ENCODE assay signal across 18 cellular contexts in genomic region chr15:75598361-75598760, GRCh38. TPM values are rescaled to one million over a fixed set of nuclear protein-coding genes. Genes with fewer than 3 reads are reported as not detected.
DNase-seq lines count a peak whose midpoint lies in the region; ATAC-seq and TF ChIP-seq lines count a peak whose summit lies in the region.
"Had no signal": no experiment of that assay in that cellular context is flagged by ENCODE, and none has a peak within 500 bp of the region (broad histone marks: within the 10 kb centered on the region; RNA-seq: fewer than 3 reads in every experiment).

No MANE protein-coding gene starts in this region.

- in situ Hi-C loops in brain microvascular endothelial cell (cut with HindIII; ENCODE audit: low pct_ligation_motif_present, low sequenced_read_pairs), result no loop called here

- H3K36me3 Mint-ChIP-seq in activated T-cell treated with anti-CD3 and anti-CD28 coated beads, Interleukin-2, amount 50 U/mL, for 72 hours (ENCODE audit: insufficient read depth in 2 of 2), result peaks cover 3 to 14% of the 10 kb centered on the region in 2 donors
- H3K36me3 Mint-ChIP-seq in effector memory CD8-positive, alpha-beta T cell (ENCODE audit: insufficient read depth), result peaks cover 30% of the 10 kb centered on the region

- peak overlapping the region; percentile 93 for H3K27ac Mint-ChIP-seq in activated T-cell treated with anti-CD3 and anti-CD28 coated beads, Interleukin-2, amount 50 U/mL, for 72 hours
- peak overlapping the region; percentile 17 to 61 for H3K27ac Mint-ChIP-seq in effector memory CD8-positive, alpha-beta T cell

- no peak for ATAC-seq in activated T-cell treated with anti-CD3 and anti-CD28 coated beads, Interleukin-2, amount 50 U/mL, for 72 hours (replicated peaks in 1 of 2)
- ATAC-seq in effector memory CD8-positive, alpha-beta T cell (replicated peaks), result no peak
- no peak for ATAC-seq in GM18870 (IDR thresholded peaks at IDR 0.05; ENCODE audit: unreplicated experiment)

- H3K27me3 ChIP-seq in brain microvascular endothelial cell (replicated peaks), result no peaks in the 10 kb centered on the region
- H3K27me3 ChIP-seq: breast epithelium had no signal

- 0 out of 2 replicates have a peak overlapping the region, but pooled peaks have one; percentile 1 for H3K27ac ChIP-seq in VCaP
- H3K27ac ChIP-seq in temporal lobe (ENCODE audit: low read depth, low read length), result peak overlapping the region; percentile 27
- H3K27ac ChIP-seq in brain microvascular endothelial cell, result no peak overlapping the region
- H3K27ac ChIP-seq: epithelial cell of prostate had no signal

- peak overlapping the region in 1 of 2 donors; percentile 9 for H3K4me3 Mint-ChIP-seq in activated T-cell treated with anti-CD3 and anti-CD28 coated beads, Interleukin-2, amount 50 U/mL, for 72 hours
- peak overlapping the region in 1 of 2 donors; percentile 27 for H3K4me3 Mint-ChIP-seq in effector memory CD8-positive, alpha-beta T cell
- H3K4me3 Mint-ChIP-seq: activated T-cell treated with anti-CD3 and anti-CD28 coated beads, Interleukin-2, amount 50 U/mL, for 4 hours had no signal

- DNase-seq in activated T-cell treated with anti-CD3 and anti-CD28 coated beads, Interleukin-2, amount 50 U/mL, for 72 hours, result no peak
- DNase-seq in activated T-cell treated with anti-CD3 and anti-CD28 coated beads for 4 hours, result no peak
- DNase-seq in effector memory CD8-positive, alpha-beta T cell, result no peak
- no peak for DNase-seq in brain microvascular endothelial cell
- DNase-seq in NCI-H1436 (lab: John Stamatoyannopoulos, UW), result no peak
- DNase-seq: GDM1; left ventricle myocardium superior; NCI-H524 treated with DMSO at 0.1 percent for 48 hours; nucleus accumbens; retina; stimulated activated CD4-positive, alpha-beta T cell treated with anti-CD3 and anti-CD28 coated beads, Interleukin-12 subunit alpha, Interleukin-12 subunit beta, amount 100 ng/mL, for 4 hours had no signal

- H3K9me3 Mint-ChIP-seq in activated T-cell treated with anti-CD3 and anti-CD28 coated beads, Interleukin-2, amount 50 U/mL, for 72 hours, result no peaks in the 10 kb centered on the region
- no peaks in the 10 kb centered on the region for H3K9me3 Mint-ChIP-seq in effector memory CD8-positive, alpha-beta T cell
- H3K9me3 Mint-ChIP-seq: activated T-cell treated with anti-CD3 and anti-CD28 coated beads, Interleukin-2, amount 50 U/mL, for 4 hours; CD4-positive, alpha-beta memory T cell had no signal

- H3K36me3 ChIP-seq in brain microvascular endothelial cell (replicated peaks), result peaks cover 37% of the 10 kb centered on the region
- H3K36me3 ChIP-seq: breast epithelium had no signal

- H3K27me3 Mint-ChIP-seq in activated T-cell treated with anti-CD3 and anti-CD28 coated beads, Interleukin-2, amount 50 U/mL, for 72 hours (ENCODE audit: low read depth), result no peaks in the 10 kb centered on the region
- no peaks in the 10 kb centered on the region for H3K27me3 Mint-ChIP-seq in effector memory CD8-positive, alpha-beta T cell
- H3K27me3 Mint-ChIP-seq: CD4-positive, alpha-beta memory T cell had no signal

- H3K4me1 Mint-ChIP-seq in activated T-cell treated with anti-CD3 and anti-CD28 coated beads, Interleukin-2, amount 50 U/mL, for 72 hours (ENCODE audit: low read depth), result peaks cover 12% of the 10 kb centered on the region
- peaks cover 18 to 20% of the 10 kb centered on the region in 2 donors for H3K4me1 Mint-ChIP-seq in effector memory CD8-positive, alpha-beta T cell (ENCODE audit: low read depth in 2 of 2)

- TF ChIP-seq CTCF in VCaP (conservative IDR thresholded peaks at IDR 0.05), result no peak
- no peak for TF ChIP-seq CTCF in brain microvascular endothelial cell (IDR thresholded peaks at IDR 0.05; ENCODE audit: low read depth, low read length, missing control alignments)

- H3K4me3 ChIP-seq in brain microvascular endothelial cell (ENCODE audit: low read depth, low read length), result no peak overlapping the region
- H3K4me3 ChIP-seq: breast epithelium had no signal

RNA-seq across cellular contexts. Expression of gene PTPN9, which starts 19.2 kb away (rescaled TPM):
- 10 to 100 TPM; 20.3 to 26.1 TPM for total RNA-seq in activated T-cell treated with anti-CD3 and anti-CD28 coated beads, Interleukin-2, amount 50 U/mL, for 72 hours
- 22.9 TPM for total RNA-seq in temporal lobe

RNA-seq across cellular contexts. Expression of gene SNUPN, which starts 27.2 kb away (rescaled TPM):
- 10 to 100 TPM; 22.4 to 26.2 TPM for total RNA-seq in activated T-cell treated with anti-CD3 and anti-CD28 coated beads, Interleukin-2, amount 50 U/mL, for 72 hours
- total RNA-seq in temporal lobe, result 19.7 TPM

RNA-seq across cellular contexts. Expression of gene IMP3, which starts 41.7 kb away (rescaled TPM):
- total RNA-seq in activated T-cell treated with anti-CD3 and anti-CD28 coated beads, Interleukin-2, amount 50 U/mL, for 72 hours, result 10 to 100 TPM; 57.5 to 61.0 TPM
- total RNA-seq in temporal lobe, result 27.3 TPM

RNA-seq across cellular contexts. Expression of gene SNX33, which starts 49.4 kb away (rescaled TPM):
- total RNA-seq in activated T-cell treated with anti-CD3 and anti-CD28 coated beads, Interleukin-2, amount 50 U/mL, for 72 hours, result 1 to 10 TPM; 1.5 to 3.1 TPM
- 1.7 TPM for total RNA-seq in temporal lobe
